Comparison of ENCODE assay signal across 1 cellular context in the genomic region with DNA sequence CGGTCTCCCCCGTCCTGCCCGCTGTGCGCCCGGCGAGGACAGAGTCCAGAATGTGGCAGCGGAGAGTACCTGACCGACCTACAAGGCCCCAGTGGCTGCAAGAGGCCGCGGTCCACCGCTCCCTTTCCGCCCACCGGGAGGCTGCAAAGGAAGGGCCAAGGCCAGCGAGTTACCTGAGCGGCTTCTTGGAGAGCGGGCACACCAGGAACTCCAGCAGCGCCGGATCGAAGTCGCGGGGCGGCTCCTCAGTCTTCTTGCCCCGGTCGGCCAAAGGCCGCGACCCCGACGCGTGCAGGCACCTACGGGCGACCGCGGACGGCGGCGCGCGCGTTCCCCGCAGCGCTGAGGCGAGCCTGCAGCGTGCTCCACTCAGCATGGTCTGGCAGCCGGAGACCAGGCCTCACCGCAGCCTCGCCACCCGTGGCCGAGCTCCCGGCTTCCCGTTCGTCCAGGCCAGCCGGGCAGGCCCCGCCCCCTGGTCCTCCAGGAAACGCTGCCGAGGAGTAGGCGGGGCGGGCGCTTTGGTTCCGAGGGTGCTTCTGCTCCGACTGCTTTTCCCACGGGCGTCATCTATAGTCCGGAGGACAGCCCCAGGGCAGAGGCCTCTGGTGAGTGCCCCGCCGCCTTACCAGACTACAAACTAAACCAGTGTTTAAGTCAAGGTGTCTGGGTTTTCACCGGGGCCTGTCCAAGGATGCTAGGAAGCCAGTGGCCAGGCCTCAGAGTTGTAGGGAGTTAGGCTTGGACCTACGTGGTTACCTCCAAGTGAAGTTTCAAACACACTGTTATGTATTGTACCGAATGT.
A peak's percentile ranks its signal among the peaks of the same experiment; 100 is the strongest.
TF ChIP-seq lines count a peak whose summit lies in the region.

Gene PYURF, minus strand, starts transcription at position 452 of the 805 bp plus-strand sequence. Its CDS starts 76 bp downstream, at position 376.

TF ChIP-seq in HEK293, 187 proteins besides CTCF, POLR2A, EP300 and RAD21 (continued from another document and continues in another):
- TF ChIP-seq INSM2 (tag by site-specific recombination; IDR thresholded peaks at IDR 0.05) (no peak), ZNF701 (tag by site-specific recombination; IDR thresholded peaks at IDR 0.05) (no peak), ZFP3 (tag by site-specific recombination; IDR thresholded peaks at IDR 0.05; ENCODE audit: low read depth) (no peak), ZNF433 (tag by site-specific recombination; IDR thresholded peaks at IDR 0.05; ENCODE audit: low read depth) (no peak), ZNF157 (tag by site-specific recombination; IDR thresholded peaks at IDR 0.05) (no peak), ZNF426 (tag by site-specific recombination; IDR thresholded peaks at IDR 0.05) (no peak), ZNF138 (tag by site-specific recombination; IDR thresholded peaks at IDR 0.05; ENCODE audit: borderline replicate concordance) (no peak), ZNF324 (tag by site-specific recombination; IDR thresholded peaks at IDR 0.05) (no peak), SP2 (tag by site-specific recombination; IDR thresholded peaks at IDR 0.05) (peak; percentile 65), MZF1 (tag by site-specific recombination; IDR thresholded peaks at IDR 0.05; ENCODE audit: borderline replicate concordance) (no peak), ZBTB7A (tag by site-specific recombination; IDR thresholded peaks at IDR 0.05; ENCODE audit: low read depth) (no peak), ZNF76 (tag by site-specific recombination; IDR thresholded peaks at IDR 0.05; ENCODE audit: borderline replicate concordance, low read depth) (peak; percentile 76), ATF2 (tag by site-specific recombination; IDR thresholded peaks at IDR 0.05; ENCODE audit: low read depth) (no peak), ZNF175 (tag by site-specific recombination; IDR thresholded peaks at IDR 0.05) (no peak), BCL11B (tag by site-specific recombination; IDR thresholded peaks at IDR 0.05; ENCODE audit: low read depth) (peak; percentile 42; the same call in 1 of the 2 replicates), MYNN (tag by site-specific recombination; IDR thresholded peaks at IDR 0.05; ENCODE audit: borderline replicate concordance) (no peak; the same call in 1 of the 2 replicates), ZNF404 (tag by site-specific recombination; IDR thresholded peaks at IDR 0.05) (no peak), ZNF366 (tag by site-specific recombination; conservative IDR thresholded peaks at IDR 0.05) (no peak; the same call in 1 of the 2 replicates), ZNF280D (tag by site-specific recombination; IDR thresholded peaks at IDR 0.05) (no peak), GLIS1 (tag by site-specific recombination; IDR thresholded peaks at IDR 0.05) (peak; percentile 38; the same call in 1 of the 2 replicates), ZNF548 (tag by site-specific recombination; IDR thresholded peaks at IDR 0.05) (no peak), ZNF555 (tag by site-specific recombination; conservative IDR thresholded peaks at IDR 0.05) (no peak), ZNF837 (tag by site-specific recombination; IDR thresholded peaks at IDR 0.05) (no peak), ZNF146 (tag by site-specific recombination; IDR thresholded peaks at IDR 0.05) (no peak), ZNF560 (tag by site-specific recombination; IDR thresholded peaks at IDR 0.05; ENCODE audit: borderline replicate concordance) (no peak), ZNF341 (tag by site-specific recombination; IDR thresholded peaks at IDR 0.05; ENCODE audit: low read depth) (no peak), ZFP69B (tag by site-specific recombination; IDR thresholded peaks at IDR 0.05) (0 out of 2 replicates have a peak, but pooled peaks have one; percentile 22), KLF8 (tag by site-specific recombination; IDR thresholded peaks at IDR 0.05) (peak; percentile 48; the same call in 1 of the 2 replicates), ZNF658 (tag by site-specific recombination; IDR thresholded peaks at IDR 0.05) (no peak), RBAK (tag by site-specific recombination; IDR thresholded peaks at IDR 0.05) (no peak), ZNF350 (tag by site-specific recombination; IDR thresholded peaks at IDR 0.05) (no peak), ZNF19 (tag by site-specific recombination; IDR thresholded peaks at IDR 0.05; ENCODE audit: low read depth) (no peak), ZNF660 (tag by site-specific recombination; IDR thresholded peaks at IDR 0.05) (peak; percentile 96), ZNF48 (tag by site-specific recombination; IDR thresholded peaks at IDR 0.05) (no peak), ZNF473 (tag by site-specific recombination; IDR thresholded peaks at IDR 0.05) (no peak), ZNF776 (tag by site-specific recombination; IDR thresholded peaks at IDR 0.05; ENCODE audit: borderline replicate concordance) (no peak), KLF1 (tag by site-specific recombination; IDR thresholded peaks at IDR 0.05) (peak; percentile 21; the same call in 1 of the 2 replicates), SETDB1 (IDR thresholded peaks at IDR 0.05; ENCODE audit: insufficient read length, low read length) (no peak), ZEB2 (tag by site-specific recombination; IDR thresholded peaks at IDR 0.05) (peak; percentile 52; the same call in 1 of the 2 replicates), ZSCAN23 (tag by site-specific recombination; IDR thresholded peaks at IDR 0.05) (no peak), ZNF664 (tag by site-specific recombination; IDR thresholded peaks at IDR 0.05) (no peak), TSHZ1 (tag by site-specific recombination; IDR thresholded peaks at IDR 0.05; ENCODE audit: borderline replicate concordance) (no peak), ZNF561 (tag by site-specific recombination; IDR thresholded peaks at IDR 0.05; ENCODE audit: borderline replicate concordance) (no peak), ZSCAN30 (tag by site-specific recombination; IDR thresholded peaks at IDR 0.05) (peak; percentile 67; the same call in 1 of the 2 replicates), ZNF596 (tag by site-specific recombination; IDR thresholded peaks at IDR 0.05) (no peak), ZNF529 (tag by site-specific recombination; IDR thresholded peaks at IDR 0.05; ENCODE audit: insufficient replicate concordance) (no peak)
- TF ChIP-seq, protein P1, sequence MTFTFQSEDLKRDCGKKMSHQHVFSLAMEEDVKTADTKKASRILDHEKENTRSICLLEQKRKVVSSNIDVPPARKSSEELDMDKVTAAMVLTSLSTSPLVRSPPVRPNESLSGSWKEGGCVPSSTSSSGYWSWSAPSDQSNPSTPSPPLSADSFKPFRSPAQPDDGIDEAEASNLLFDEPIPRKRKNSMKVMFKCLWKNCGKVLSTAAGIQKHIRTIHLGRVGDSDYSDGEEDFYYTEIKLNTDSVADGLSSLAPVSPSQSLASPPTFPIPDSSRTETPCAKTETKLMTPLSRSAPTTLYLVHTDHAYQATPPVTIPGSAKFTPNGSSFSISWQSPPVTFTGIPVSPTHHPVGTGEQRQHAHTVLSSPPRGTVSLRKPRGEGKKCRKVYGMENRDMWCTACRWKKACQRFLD (tag by site-specific recombination; IDR thresholded peaks at IDR 0.05), result no peak
- TF ChIP-seq, protein P2, sequence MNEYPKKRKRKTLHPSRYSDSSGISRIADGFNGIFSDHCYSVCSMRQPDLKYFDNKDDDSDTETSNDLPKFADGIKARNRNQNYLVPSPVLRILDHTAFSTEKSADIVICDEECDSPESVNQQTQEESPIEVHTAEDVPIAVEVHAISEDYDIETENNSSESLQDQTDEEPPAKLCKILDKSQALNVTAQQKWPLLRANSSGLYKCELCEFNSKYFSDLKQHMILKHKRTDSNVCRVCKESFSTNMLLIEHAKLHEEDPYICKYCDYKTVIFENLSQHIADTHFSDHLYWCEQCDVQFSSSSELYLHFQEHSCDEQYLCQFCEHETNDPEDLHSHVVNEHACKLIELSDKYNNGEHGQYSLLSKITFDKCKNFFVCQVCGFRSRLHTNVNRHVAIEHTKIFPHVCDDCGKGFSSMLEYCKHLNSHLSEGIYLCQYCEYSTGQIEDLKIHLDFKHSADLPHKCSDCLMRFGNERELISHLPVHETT (tag by site-specific recombination; IDR thresholded peaks at IDR 0.05), result no peak
- TF ChIP-seq, protein P3, sequence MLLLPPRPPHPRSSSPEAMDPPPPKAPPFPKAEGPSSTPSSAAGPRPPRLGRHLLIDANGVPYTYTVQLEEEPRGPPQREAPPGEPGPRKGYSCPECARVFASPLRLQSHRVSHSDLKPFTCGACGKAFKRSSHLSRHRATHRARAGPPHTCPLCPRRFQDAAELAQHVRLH (tag by site-specific recombination; IDR thresholded peaks at IDR 0.05), result no peak
- TF ChIP-seq, protein P4, sequence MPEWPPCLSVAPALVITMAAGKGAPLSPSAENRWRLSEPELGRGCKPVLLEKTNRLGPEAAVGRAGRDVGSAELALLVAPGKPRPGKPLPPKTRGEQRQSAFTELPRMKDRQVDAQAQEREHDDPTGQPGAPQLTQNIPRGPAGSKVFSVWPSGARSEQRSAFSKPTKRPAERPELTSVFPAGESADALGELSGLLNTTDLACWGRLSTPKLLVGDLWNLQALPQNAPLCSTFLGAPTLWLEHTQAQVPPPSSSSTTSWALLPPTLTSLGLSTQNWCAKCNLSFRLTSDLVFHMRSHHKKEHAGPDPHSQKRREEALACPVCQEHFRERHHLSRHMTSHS (tag by site-specific recombination; IDR thresholded peaks at IDR 0.05), result no peak
- TF ChIP-seq, protein P5, sequence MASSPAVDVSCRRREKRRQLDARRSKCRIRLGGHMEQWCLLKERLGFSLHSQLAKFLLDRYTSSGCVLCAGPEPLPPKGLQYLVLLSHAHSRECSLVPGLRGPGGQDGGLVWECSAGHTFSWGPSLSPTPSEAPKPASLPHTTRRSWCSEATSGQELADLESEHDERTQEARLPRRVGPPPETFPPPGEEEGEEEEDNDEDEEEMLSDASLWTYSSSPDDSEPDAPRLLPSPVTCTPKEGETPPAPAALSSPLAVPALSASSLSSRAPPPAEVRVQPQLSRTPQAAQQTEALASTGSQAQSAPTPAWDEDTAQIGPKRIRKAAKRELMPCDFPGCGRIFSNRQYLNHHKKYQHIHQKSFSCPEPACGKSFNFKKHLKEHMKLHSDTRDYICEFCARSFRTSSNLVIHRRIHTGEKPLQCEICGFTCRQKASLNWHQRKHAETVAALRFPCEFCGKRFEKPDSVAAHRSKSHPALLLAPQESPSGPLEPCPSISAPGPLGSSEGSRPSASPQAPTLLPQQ (tag by site-specific recombination; IDR thresholded peaks at IDR 0.05), result peak; percentile 61; the same call in 1 of the 2 replicates
